ENCODE assay signal across 10 cellular contexts in the genomic region with DNA sequence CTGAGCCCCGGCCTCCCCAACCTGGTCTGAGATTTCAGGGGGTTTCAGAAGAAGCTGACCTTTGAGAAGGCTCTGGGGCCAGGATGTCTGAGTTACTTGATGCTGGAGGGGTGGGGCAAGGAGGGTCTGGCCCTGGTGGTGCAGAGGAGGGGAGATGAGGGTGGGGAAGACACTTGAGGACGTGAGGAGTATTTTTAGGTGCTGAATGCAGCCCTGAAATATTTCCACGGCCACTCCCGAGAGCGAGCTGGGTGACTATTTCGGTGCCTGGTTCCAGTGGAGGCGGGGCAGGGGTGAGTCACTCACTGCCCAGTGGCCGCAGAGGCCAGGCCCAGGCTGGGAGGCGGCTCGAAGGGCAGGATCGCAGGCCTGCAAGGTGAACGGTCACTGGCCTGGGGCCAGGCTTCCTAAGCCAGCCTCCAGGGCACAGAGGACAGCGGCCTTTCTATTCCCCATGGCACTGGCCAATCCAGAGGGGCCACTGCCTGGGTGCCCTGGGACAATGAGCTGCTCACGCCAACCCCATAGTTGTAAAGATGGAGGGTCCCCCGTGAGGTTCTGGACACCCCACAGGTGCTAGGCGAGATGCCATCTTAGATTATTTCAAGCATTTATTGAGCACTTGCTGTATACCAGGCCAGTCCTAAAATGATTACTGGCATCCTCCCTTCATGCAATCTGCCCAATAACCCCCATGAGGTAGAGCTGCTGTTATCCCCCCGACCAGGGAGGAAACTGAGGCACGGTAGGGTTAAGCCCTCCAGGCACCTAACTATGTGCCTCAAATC. TPM values are rescaled to one million over a fixed set of nuclear protein-coding genes. Genes with fewer than 3 reads are reported as not detected.
DNase-seq lines count a peak whose midpoint lies in the region; ATAC-seq and TF ChIP-seq lines count a peak whose summit lies in the region.
"Had no signal": no experiment of that assay in that cellular context is flagged by ENCODE, and none has a peak within 500 bp of the region (broad histone marks: within the 10 kb centered on the region; RNA-seq: fewer than 3 reads in every experiment).

No MANE protein-coding gene starts in this region.

- peak overlapping the region; percentile 38 to 99 (median 95); a peak in 15 of 22 replicates for H3K27ac ChIP-seq in BLaER1 treated with 17β-estradiol and CSF1 and Interleukin-3, amounts not matched to agents 10 nM and 100 nM
- H3K27ac ChIP-seq in esophagus (ENCODE audit: low read depth in 2 of 2, low read length in 1 of 2): peak overlapping the region; percentile 27 to 79
- H3K27ac ChIP-seq: KMS-11 had no signal

- peak overlapping the region in 6 of 11 experiments; percentile 93 to 97 (median 94); a peak in 10 of 22 replicates for H3K4me2 ChIP-seq in BLaER1 treated with 17β-estradiol and CSF1 and Interleukin-3, amounts not matched to agents 10 nM and 100 nM
- H3K4me2 ChIP-seq: KMS-11 had no signal

- H3K27me3 Mint-ChIP-seq in nephron (ENCODE audit: low read depth): peaks cover 7% of the 10 kb centered on the region

- WGBS in esophagus, 2 donors: 36 to 40% methylated on average over 18 of the region's 18 CpGs

- peak overlapping the region in 8 of 11 experiments; percentile 2 to 88 (median 37); a peak in 6 of 22 replicates for H3K9ac ChIP-seq in BLaER1 treated with 17β-estradiol and CSF1 and Interleukin-3, amounts not matched to agents 10 nM and 100 nM
- H3K9ac ChIP-seq: KMS-11 had no signal

- peak overlapping the region; percentile 17 to 76 (median 72) for H3K27ac Mint-ChIP-seq in nephron

- H3K4me3 ChIP-seq in BLaER1 treated with 17β-estradiol and CSF1 and Interleukin-3, amounts not matched to agents 10 nM and 100 nM: no peak overlapping the region
- no peak overlapping the region for H3K4me3 ChIP-seq in esophagus (ENCODE audit: low read depth in 1 of 2, low read length in 2 of 2)

- ATAC-seq in GM19467 (IDR thresholded peaks at IDR 0.05; ENCODE audit: unreplicated experiment) (no peak), GM21526 (IDR thresholded peaks at IDR 0.05; ENCODE audit: low FRiP score, unreplicated experiment) (no peak), GM21529 (IDR thresholded peaks at IDR 0.05; ENCODE audit: unreplicated experiment) (no peak)

- DNase-seq in RPMI7951 (ENCODE audit: low read depth) (peak; percentile 87), NCI-H1930 (lab: John Stamatoyannopoulos, UW) (no peak)
- DNase-seq: activated T-cell treated with anti-CD3 and anti-CD28 coated beads, Interleukin-2, amount 50 U/mL, for 48 hours had no signal

- H3K9me3 ChIP-seq in BLaER1 treated with 17β-estradiol and CSF1 and Interleukin-3, amounts not matched to agents 10 nM and 100 nM (replicated peaks in 1 of 11): no peaks in the 10 kb centered on the region
- H3K9me3 ChIP-seq in esophagus (ENCODE audit: control insufficient read depth in 2 of 2, insufficient read depth in 1 of 2, low read depth in 1 of 2, low read length in 1 of 2): no peaks in the 10 kb centered on the region

- H3K4me1 Mint-ChIP-seq in nephron: peaks cover 18% of the 10 kb centered on the region

- H3K4me1 ChIP-seq in BLaER1 treated with 17β-estradiol and CSF1 and Interleukin-3, amounts not matched to agents 10 nM and 100 nM: peaks cover 43 to 79% (median 65%) of the 10 kb centered on the region in 10 experiments
- H3K4me1 ChIP-seq in esophagus (ENCODE audit: control insufficient read depth in 2 of 2, insufficient read depth in 2 of 2, low read length in 1 of 2): peaks cover 0 to 9% of the 10 kb centered on the region in 2 donors

- H3K36me3 ChIP-seq in BLaER1 treated with 17β-estradiol and CSF1 and Interleukin-3, amounts not matched to agents 10 nM and 100 nM: no peaks in the 10 kb centered on the region
- H3K36me3 ChIP-seq in esophagus (ENCODE audit: control insufficient read depth in 2 of 2, insufficient read depth in 2 of 2, low read length in 1 of 2): peaks cover 0 to 2% of the 10 kb centered on the region in 2 donors

- H3K36me3 Mint-ChIP-seq in nephron (ENCODE audit: low read depth): no peaks in the 10 kb centered on the region

- H3K27me3 ChIP-seq in BLaER1 treated with 17β-estradiol and CSF1 and Interleukin-3, amounts not matched to agents 10 nM and 100 nM: no peaks in the 10 kb centered on the region
- no peaks in the 10 kb centered on the region for H3K27me3 ChIP-seq in esophagus (ENCODE audit: control insufficient read depth in 1 of 2, insufficient read depth in 2 of 2, low read length in 2 of 2)

- H4K20me1 ChIP-seq in BLaER1 treated with 17β-estradiol and CSF1 and Interleukin-3, amounts not matched to agents 10 nM and 100 nM: no peaks in the 10 kb centered on the region

- TF ChIP-seq CTCF in nephron (IDR thresholded peaks at IDR 0.05; ENCODE audit: unreplicated experiment in 3 of 3): no peak

- H3K9me3 Mint-ChIP-seq in nephron: no peaks in the 10 kb centered on the region

- H3K4me3 Mint-ChIP-seq in nephron: no peak overlapping the region

RNA-seq across cellular contexts. Expression of gene JUND, which starts 19.7 kb away (rescaled TPM):
- 22.0 and 60.8 TPM in 2 replicates for total RNA-seq in RPMI7951 (2014; rRNA removed; shearing (Covaris generic))
- 10 to 100 TPM; 57.9 to 84.5 TPM for polyA plus RNA-seq in esophagus

RNA-seq across cellular contexts. Expression of gene LSM4, which starts 21.8 kb away (rescaled TPM):
- total RNA-seq in RPMI7951 (2014; rRNA removed; shearing (Covaris generic)): 385 and 496 TPM in 2 replicates
- polyA plus RNA-seq in esophagus: 100 to 1,000 TPM in 1 of 2 donors, 10 to 100 TPM in 1; 96.9 to 113 TPM

RNA-seq across cellular contexts. Expression of gene IQCN, which starts 26.9 kb away (rescaled TPM):
- 0.29 and 0.36 TPM in 2 replicates for total RNA-seq in RPMI7951 (2014; rRNA removed; shearing (Covaris generic))
- polyA plus RNA-seq in esophagus: 10 to 100 TPM in 1 of 2 donors, under 1 TPM in 1; 0.88 to 12.2 TPM

RNA-seq across cellular contexts. Expression of gene PGPEP1, which starts 39.3 kb away (rescaled TPM):
- total RNA-seq in RPMI7951 (2014; rRNA removed; shearing (Covaris generic)): 10.7 and 11.9 TPM in 2 replicates
- polyA plus RNA-seq in esophagus: 1 to 10 TPM; 1.8 to 1.9 TPM
